Comparison of ENCODE assay signal across 1 cellular context in genomic region chr12:114668151-114668891, GRCh38.
TF ChIP-seq lines count a peak whose summit lies in the region.

No MANE protein-coding gene starts in this region.

TF ChIP-seq in HEK293, 187 proteins besides CTCF, POLR2A, EP300 and RAD21 (continued from another document and continues in another):
- no peak for TF ChIP-seq ZBTB10 (tag by site-specific recombination; IDR thresholded peaks at IDR 0.05)
- TF ChIP-seq ZNF221 (tag by site-specific recombination; IDR thresholded peaks at IDR 0.05; ENCODE audit: borderline replicate concordance), result no peak
- TF ChIP-seq MEIS1 (CRISPR knock-in tag; IDR thresholded peaks at IDR 0.05; ENCODE audit: borderline replicate concordance), result no peak
- no peak for TF ChIP-seq ZSCAN5A (tag by site-specific recombination; IDR thresholded peaks at IDR 0.05)
- TF ChIP-seq ZNF10 (tag by site-specific recombination; IDR thresholded peaks at IDR 0.05), result peak; percentile 37; the same call in 1 of the 2 replicates
- TF ChIP-seq ZNF140 (tag by site-specific recombination; IDR thresholded peaks at IDR 0.05), result no peak
- TF ChIP-seq ZBTB21 (tag by site-specific recombination; IDR thresholded peaks at IDR 0.05), result no peak
- no peak; the same call in 1 of the 2 replicates for TF ChIP-seq ZFP37 (tag by site-specific recombination; IDR thresholded peaks at IDR 0.05)
- TF ChIP-seq ZNF211 (tag by site-specific recombination; IDR thresholded peaks at IDR 0.05; ENCODE audit: low read depth), result no peak
- TF ChIP-seq ZNF302 (tag by site-specific recombination; IDR thresholded peaks at IDR 0.05; ENCODE audit: low read depth), result no peak
- no peak for TF ChIP-seq ZNF433 (tag by site-specific recombination; IDR thresholded peaks at IDR 0.05; ENCODE audit: low read depth)
- TF ChIP-seq ZNF843 (tag by site-specific recombination; IDR thresholded peaks at IDR 0.05), result peak; percentile 44; the same call in 1 of the 2 replicates
- TF ChIP-seq ZNF654 (tag by site-specific recombination; IDR thresholded peaks at IDR 0.05; ENCODE audit: low read depth), result peak; percentile 75
- TF ChIP-seq HOXC10 (CRISPR knock-in tag; IDR thresholded peaks at IDR 0.05), result no peak
- no peak for TF ChIP-seq REPIN1 (tag by site-specific recombination; IDR thresholded peaks at IDR 0.05; ENCODE audit: low read depth)
- TF ChIP-seq PATZ1 (tag by site-specific recombination; IDR thresholded peaks at IDR 0.05), result 0 out of 2 replicates have a peak, but pooled peaks have one; percentile 53
- TF ChIP-seq SALL2 (tag by site-specific recombination; IDR thresholded peaks at IDR 0.05; ENCODE audit: borderline replicate concordance), result no peak
- TF ChIP-seq PRDM2 (tag by site-specific recombination; IDR thresholded peaks at IDR 0.05; ENCODE audit: borderline replicate concordance), result no peak
- no peak for TF ChIP-seq SETDB1 (IDR thresholded peaks at IDR 0.05; ENCODE audit: insufficient read length, low read length)
- TF ChIP-seq ZNF112 (tag by site-specific recombination; IDR thresholded peaks at IDR 0.05), result no peak
- TF ChIP-seq ZNF777 (tag by site-specific recombination; IDR thresholded peaks at IDR 0.05; ENCODE audit: borderline replicate concordance), result no peak
- no peak for TF ChIP-seq ZNF521 (tag by site-specific recombination; IDR thresholded peaks at IDR 0.05)
- TF ChIP-seq ZNF670 (tag by site-specific recombination; IDR thresholded peaks at IDR 0.05; ENCODE audit: low read depth), result no peak
- no peak for TF ChIP-seq TCF7L2 (IDR thresholded peaks at IDR 0.05; ENCODE audit: borderline replicate concordance, low read depth, low read length)
- TF ChIP-seq ZNF501 (tag by site-specific recombination; IDR thresholded peaks at IDR 0.05), result no peak
- no peak for TF ChIP-seq ZNF645 (tag by site-specific recombination; IDR thresholded peaks at IDR 0.05)
- TF ChIP-seq ZNF837 (tag by site-specific recombination; IDR thresholded peaks at IDR 0.05), result no peak
- TF ChIP-seq OSR2 (tag by site-specific recombination; IDR thresholded peaks at IDR 0.05), result no peak
- no peak for TF ChIP-seq ZSCAN23 (tag by site-specific recombination; IDR thresholded peaks at IDR 0.05)
- TF ChIP-seq ZNF2 (tag by site-specific recombination; IDR thresholded peaks at IDR 0.05), result peak; percentile 85
- no peak for TF ChIP-seq ZNF426 (tag by site-specific recombination; IDR thresholded peaks at IDR 0.05)
- TF ChIP-seq YY2 (tag by site-specific recombination; IDR thresholded peaks at IDR 0.05), result no peak
- peak; percentile 49; the same call in 1 of the 2 replicates for TF ChIP-seq GLIS2 (tag by site-specific recombination; IDR thresholded peaks at IDR 0.05)
- no peak for TF ChIP-seq WT1 (tag by site-specific recombination; IDR thresholded peaks at IDR 0.05)
- peak; percentile 99 for TF ChIP-seq ZSCAN30 (tag by site-specific recombination; IDR thresholded peaks at IDR 0.05)
- TF ChIP-seq REST (tag by site-specific recombination; IDR thresholded peaks at IDR 0.05), result 0 out of 2 replicates have a peak, but pooled peaks have one; percentile 34
- no peak for TF ChIP-seq ZNF280D (tag by site-specific recombination; IDR thresholded peaks at IDR 0.05)
- no peak for TF ChIP-seq ZNF394 (tag by site-specific recombination; IDR thresholded peaks at IDR 0.05; ENCODE audit: borderline replicate concordance)
- TF ChIP-seq BCL11B (tag by site-specific recombination; IDR thresholded peaks at IDR 0.05; ENCODE audit: low read depth), result no peak
- peak; percentile 86 for TF ChIP-seq ZBTB8A (tag by site-specific recombination; IDR thresholded peaks at IDR 0.05)
